Comparison of ENCODE assay signal across 10 cellular contexts in genomic region chr1:39573097-39573465, GRCh38. TPM values are rescaled to one million over a fixed set of nuclear protein-coding genes. Genes with fewer than 3 reads are reported as not detected.
DNase-seq lines count a peak whose midpoint lies in the region; ATAC-seq, FAIRE-seq and TF ChIP-seq lines count a peak whose summit lies in the region.
"Had no signal": no experiment of that assay in that cellular context is flagged by ENCODE, and none has a peak within 500 bp of the region (broad histone marks: within the 10 kb centered on the region; RNA-seq: fewer than 3 reads in every experiment).

No MANE protein-coding gene starts in this region.

- H3K4me2 ChIP-seq in K562 (ENCODE audit: insufficient read depth, low read length): peak overlapping the region; percentile 90

- peaks cover 33 to 45% (median 39%) of the 10 kb centered on the region in 3 donors for H3K4me1 Mint-ChIP-seq in CD8-positive, alpha-beta memory T cell
- peaks cover 24 to 29% (median 26%) of the 10 kb centered on the region in 3 donors for H3K4me1 Mint-ChIP-seq in IgD-negative memory B cell
- H3K4me1 Mint-ChIP-seq in nephron: peaks cover 35% of the 10 kb centered on the region

- no peaks in the 10 kb centered on the region for H3K27me3 Mint-ChIP-seq in CD8-positive, alpha-beta memory T cell
- H3K27me3 Mint-ChIP-seq in IgD-negative memory B cell (no peaks in the 10 kb centered on the region), nephron (ENCODE audit: low read depth) (no peaks in the 10 kb centered on the region)

- no peak for DNase-seq in CD8-positive, alpha-beta memory T cell
- peak in 1 of 4 experiments; percentile 16 for DNase-seq in K562 (ENCODE audit: extremely low read depth in 1 of 4, low spot score in 3 of 4)
- no peak for DNase-seq in aorta
- DNase-seq in GOT3 (lab: John Stamatoyannopoulos, UW): no peak
- DNase-seq: activated CD4-positive, CD25-positive, alpha-beta regulatory T cell; stimulated activated CD4-positive, alpha-beta T cell treated with anti-CD3 and anti-CD28 coated beads, Interleukin-2, amount 100 ng/mL, for 24 hours had no signal

- peaks cover 16% of the 10 kb centered on the region for H3K9me1 ChIP-seq in K562 (ENCODE audit: control insufficient read depth, insufficient read depth, low read length)

- FAIRE-seq in K562 (lab: Jason Lieb, UNC): no peak

- peaks cover 82% of the 10 kb centered on the region for H3K79me2 ChIP-seq in K562 (ENCODE audit: control insufficient read depth, insufficient read depth, low read length)

- peaks cover 22% of the 10 kb centered on the region for H3K4me1 ChIP-seq in CD8-positive, alpha-beta memory T cell (ENCODE audit: insufficient read depth, low read length)
- H3K4me1 ChIP-seq in K562 (replicated peaks in 1 of 2; ENCODE audit: control insufficient read depth in 2 of 2, insufficient read depth in 2 of 2, low read length in 2 of 2): peaks cover 22 to 24% of the 10 kb centered on the region in 2 experiments; a peak in 4 of 5 replicates
- no peaks in the 10 kb centered on the region for H3K4me1 ChIP-seq in aorta (ENCODE audit: control insufficient read depth in 1 of 2, insufficient read depth in 2 of 2, low read length in 2 of 2)

- CTCF ChIA-PET in CD8-positive, alpha-beta memory T cell (lab: Charles Lee): interaction anchor here (0.6 to 2.0 kb wide), 2 partner anchors 31 to 34 kb away, joined by 3 to 4 read pairs; no protein-coding TSS in a partner anchor
- CTCF ChIA-PET in K562 (lab: Yijun Ruan, JAX; ENCODE audit: low intra/inter-chr PET ratio): no interaction called here

- no peak for TF ChIP-seq RAD21 in K562 (CRISPR knock-in tag; conservative IDR thresholded peaks at IDR 0.05 in 1 of 2, IDR thresholded peaks at IDR 0.05 in 1 of 2)

- BruUV-seq in K562 (replicated peaks; lab: Mats Ljungman, UMichigan): no TSS peak

- no peaks in the 10 kb centered on the region for H3K9me3 ChIP-seq in CD8-positive, alpha-beta memory T cell (ENCODE audit: low read length)
- H3K9me3 ChIP-seq in K562 (replicated peaks; ENCODE audit: control insufficient read depth, insufficient read depth, low read depth, low read length): no peaks in the 10 kb centered on the region
- no peaks in the 10 kb centered on the region for H3K9me3 ChIP-seq in aorta (ENCODE audit: control insufficient read depth, low read length)

- 64% methylated on average over 1 of the region's 1 CpG for WGBS in K562 (ENCODE audit: insufficient coverage, low coverage, missing lambda C conversion rate)
- WGBS in aorta, 2 donors: 95 to 97% methylated on average over 1 of the region's 1 CpG

- no peak for TF ChIP-seq CTCF in K562 (IDR thresholded peaks at IDR 0.05 in 2 of 3, conservative IDR thresholded peaks at IDR 0.05 in 1 of 3; ENCODE audit: insufficient read depth in 2 of 3, low read depth in 1 of 3, low read length in 3 of 3)
- no peak for TF ChIP-seq CTCF in nephron (IDR thresholded peaks at IDR 0.05; ENCODE audit: unreplicated experiment in 3 of 3)

- no peak overlapping the region for H3K4me3 ChIP-seq in CD8-positive, alpha-beta memory T cell (ENCODE audit: low read length)
- H3K4me3 ChIP-seq in K562 (peak overlapping the region; percentile 91; the same call in 1 of the 2 replicates), aorta (ENCODE audit: low read length in 2 of 2) (no peak overlapping the region)

- intact Hi-C loops in K562 (cut with micrococcal nuclease): no loop called here
- intact Hi-C loops in aorta (cut with DNase I): no loop called here

- POLR2A ChIA-PET in CD8-positive, alpha-beta memory T cell (lab: Charles Lee): no interaction called here
- POLR2A ChIA-PET in K562 (lab: Yijun Ruan, JAX): interaction anchor here (0.5 to 5.4 kb wide), 12 partner anchors 10 to 668 kb away, joined by 3 to 82 read pairs (median 3); no protein-coding TSS in a partner anchor

- no peak overlapping the region for H2AFZ ChIP-seq in K562 (ENCODE audit: low read depth, low read length)

- peaks cover 36% of the 10 kb centered on the region for H3K36me3 ChIP-seq in CD8-positive, alpha-beta memory T cell (ENCODE audit: insufficient read depth, low read length)
- H3K36me3 ChIP-seq in K562 (ENCODE audit: control insufficient read depth, insufficient read depth, low read length) (peaks cover 76% of the 10 kb centered on the region), aorta (ENCODE audit: control insufficient read depth in 1 of 2, insufficient read depth in 2 of 2, low read length in 1 of 2) (peaks cover 5 to 10% of the 10 kb centered on the region in 2 donors)

- no peak for TF ChIP-seq POLR2A in K562 (conservative IDR thresholded peaks at IDR 0.05)

- H3K4me3 Mint-ChIP-seq in CD8-positive, alpha-beta memory T cell: peak overlapping the region; percentile 80 to 93 (median 91)
- peak overlapping the region; percentile 44 to 97 (median 96) for H3K4me3 Mint-ChIP-seq in IgD-negative memory B cell
- H3K4me3 Mint-ChIP-seq in nephron: peak overlapping the region; percentile 93 to 97 (median 95)

- no peaks in the 10 kb centered on the region for H3K9me3 Mint-ChIP-seq in CD8-positive, alpha-beta memory T cell
- H3K9me3 Mint-ChIP-seq in IgD-negative memory B cell: no peaks in the 10 kb centered on the region
- no peaks in the 10 kb centered on the region for H3K9me3 Mint-ChIP-seq in nephron

- H3K27ac ChIP-seq in CD8-positive, alpha-beta memory T cell (ENCODE audit: low read depth, low read length): no peak overlapping the region
- H3K27ac ChIP-seq in K562 (ENCODE audit: extremely low read depth, low read depth, low read length) (no peak overlapping the region), aorta (ENCODE audit: low read depth in 1 of 2, low read length in 2 of 2) (no peak overlapping the region)

- H3K36me3 Mint-ChIP-seq in CD8-positive, alpha-beta memory T cell: peaks cover 0 to 73% (median 26%) of the 10 kb centered on the region in 3 donors
- peaks cover 9% of the 10 kb centered on the region for H3K36me3 Mint-ChIP-seq in IgD-negative memory B cell
- H3K36me3 Mint-ChIP-seq in nephron (ENCODE audit: low read depth): peaks cover 65% of the 10 kb centered on the region

- peak overlapping the region; percentile 17 to 97 (median 88) for H3K27ac Mint-ChIP-seq in CD8-positive, alpha-beta memory T cell
- H3K27ac Mint-ChIP-seq in IgD-negative memory B cell (peak overlapping the region in 2 of 3 donors; percentile 37 to 68), nephron (no peak overlapping the region)

- H3K9ac ChIP-seq in K562 (ENCODE audit: insufficient read depth in 1 of 2, low read depth in 2 of 2, low read length in 2 of 2): peak overlapping the region; percentile 1 to 95; a peak in 2 of 4 replicates

- H4K20me1 ChIP-seq in K562 (replicated peaks; ENCODE audit: control insufficient read depth, insufficient read depth, low read length): peaks cover 50% of the 10 kb centered on the region

- in situ Hi-C loops in K562 (cut with MboI): no loop called here

- ATAC-seq in K562 (no peak), aorta (ENCODE audit: low FRiP score) (no peak), HG02981 (IDR thresholded peaks at IDR 0.05; ENCODE audit: unreplicated experiment) (no peak), GM21576 (IDR thresholded peaks at IDR 0.05; ENCODE audit: unreplicated experiment) (no peak)

- TF ChIP-seq EP300 in K562 (IDR thresholded peaks at IDR 0.05; ENCODE audit: low read length): no peak

- no peaks in the 10 kb centered on the region for H3K27me3 ChIP-seq in CD8-positive, alpha-beta memory T cell (ENCODE audit: insufficient read depth, low read length, poor library complexity, severe bottlenecking)
- H3K27me3 ChIP-seq in K562 (ENCODE audit: control insufficient read depth in 2 of 2, insufficient read depth in 2 of 2, low read length in 2 of 2) (no peaks in the 10 kb centered on the region), aorta (ENCODE audit: control insufficient read depth in 1 of 2, insufficient read depth in 2 of 2, low read length in 1 of 2) (no peaks in the 10 kb centered on the region)

TF ChIP-seq in K562, 482 proteins besides CTCF, POLR2A, EP300 and RAD21:
- TF ChIP-seq GABPB2 (CRISPR knock-in tag; conservative IDR thresholded peaks at IDR 0.05) (no peak), ZNF316 (IDR thresholded peaks at IDR 0.05) (0 out of 2 replicates have a peak, but pooled peaks have one; percentile 51)

RNA-seq across cellular contexts. Expression of gene PABPC4, which starts 3.5 kb away (rescaled TPM):
- total RNA-seq in CD8-positive, alpha-beta memory T cell: 100 to 1,000 TPM; 429 to 437 TPM
- 21.8 TPM for polyA plus RNA-seq in CD8-positive, alpha-beta memory T cell
- polyA plus RNA-seq in IgD-negative memory B cell (29.2 TPM), K562 (2011; rRNA removed) (145 and 147 TPM in 2 replicates), K562 (2014; fragmentation: Illumina TruSeq; extraction: Trizol) (369 and 413 TPM in 2 replicates), K562 (2014; fragmentation: Nextera tagmentation; extraction: Ambion mirVana) (10 to 100 TPM; 77.7 to 88.4 TPM), K562 (2014; rRNA removed) (264 and 303 TPM in 2 replicates), aorta (100 to 1,000 TPM in 1 of 2 donors, 10 to 100 TPM in 1; 87.9 to 114 TPM)
- total RNA-seq in K562 (2011; cell fraction: chromatin; rRNA removed; ENCODE audit: low replicate concordance): 568 TPM in 2 replicates
- 333 and 358 TPM in 2 replicates for total RNA-seq in K562 (2011; cell fraction: nucleolus; rRNA removed)
- total RNA-seq in K562 (2011; cell fraction: nucleoplasm; rRNA removed): 368 and 413 TPM in 2 replicates
- total RNA-seq in K562 (2014; rRNA removed) (207 and 244 TPM in 2 replicates), K562 (2014; rRNA removed; fragmentation: Illumina TruSeq; extraction: Trizol) (212 and 220 TPM in 2 replicates), K562 (2015; rRNA removed; fragmentation: Illumina TruSeq; extraction: Trizol) (169 and 175 TPM in 2 replicates), K562 (2021) (520 and 526 TPM in 2 replicates), aorta (100 to 1,000 TPM; 134 to 169 TPM)
- 136 and 188 TPM in 2 replicates for polyA plus RNA-seq in K562 (2011; cell fraction: cytosol; rRNA removed)
- 574 and 790 TPM in 2 replicates for polyA plus RNA-seq in K562 (2011; cell fraction: nucleus; rRNA removed)
- 240 and 315 TPM in 2 replicates for polyA plus RNA-seq in K562 (2012)
- 134 and 150 TPM in 2 replicates for polyA minus RNA-seq in K562 (2011; rRNA and poly(A)+ RNA removed)
- polyA minus RNA-seq in K562 (2011; cell fraction: cytosol; rRNA and poly(A)+ RNA removed): 197 and 243 TPM in 2 replicates
- 113 and 158 TPM in 2 replicates for polyA minus RNA-seq in K562 (2011; cell fraction: nucleus; rRNA and poly(A)+ RNA removed)

Comparison
In these comparisons a context has a peak if more than half of its experiments do, and no peak if none do; other contexts are left out.
1. H3K27ac Mint-ChIP-seq: peak in CD8-positive, alpha-beta memory T cell (8 of 8) and IgD-negative memory B cell (2 of 3); none in nephron (0 of 3).
2. Peak in every context shown above with its lines, with median percentiles within 50 percentile points of each other: H3K4me3 Mint-ChIP-seq.